Comparison of ENCODE assay signal across 7 cellular contexts in the genomic region with DNA sequence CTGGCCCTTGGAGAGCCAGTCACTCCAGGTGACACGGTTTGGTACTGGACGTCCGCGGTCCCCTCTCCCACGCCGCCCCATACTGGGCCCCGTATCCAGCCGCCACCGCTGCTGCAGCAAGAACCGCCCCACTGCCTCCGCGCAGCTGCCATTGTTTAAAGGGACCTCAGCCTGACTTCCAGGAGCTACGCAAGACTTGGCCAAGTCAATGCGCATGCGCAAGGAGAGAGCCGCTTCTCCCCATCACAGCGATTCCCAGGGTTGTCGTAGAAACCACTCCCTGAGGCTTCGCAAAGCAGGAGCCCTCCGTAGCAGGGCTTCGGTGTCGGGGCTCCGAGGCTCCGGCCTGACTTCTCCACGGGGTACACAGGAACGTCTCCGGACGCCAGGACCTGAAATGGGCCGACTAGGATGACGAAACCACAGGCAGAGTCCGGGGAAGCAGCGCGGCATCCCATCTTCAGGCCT.
DNase-seq lines count a peak whose midpoint lies in the region; ATAC-seq and TF ChIP-seq lines count a peak whose summit lies in the region.
"Not testable (repeated sequence)": the region's sequence is repeated elsewhere in the genome, so short reads cannot be mapped to it uniquely, and the experiment has no call there.

No MANE protein-coding gene starts in this region.

- ATAC-seq in body of pancreas (peak; percentile 42), Right ventricle myocardium superior (ENCODE audit: poor library complexity) (peak; percentile 78), left colon (peak; percentile 62), natural killer cell (peak in 2 of 3 donors; percentile 34 to 44), upper lobe of right lung (peak; percentile 40)

- 84 to 87% methylated on average over 8 to 21 of the region's 33 CpGs for WGBS in body of pancreas, 2 donors

- not testable (repeated sequence) for H3K27ac ChIP-seq in body of pancreas, upper lobe of right lung

- H3K4me3 ChIP-seq in body of pancreas, upper lobe of right lung: not testable (repeated sequence)

- H3K4me1 Mint-ChIP-seq in natural killer cell = not testable (repeated sequence)

- DNase-seq in NCI-H510A (lab: John Stamatoyannopoulos, UW) (peak; percentile 14), RPMI8226 (peak; percentile 55)
- not testable (repeated sequence) for DNase-seq in body of pancreas, Right ventricle myocardium superior, left colon, natural killer cell, upper lobe of right lung

- H3K27ac Mint-ChIP-seq in natural killer cell = not testable (repeated sequence)

- not testable (repeated sequence) for TF ChIP-seq CTCF in body of pancreas (IDR thresholded peaks at IDR 0.05); natural killer cell (IDR thresholded peaks at IDR 0.05); upper lobe of right lung (IDR thresholded peaks at IDR 0.05)

- not testable (repeated sequence) for H3K4me3 Mint-ChIP-seq in natural killer cell

- H3K27me3 ChIP-seq in body of pancreas, upper lobe of right lung: not testable (repeated sequence)

- not testable (repeated sequence) for H3K9me3 ChIP-seq in body of pancreas, upper lobe of right lung

- TF ChIP-seq POLR2A in body of pancreas (IDR thresholded peaks at IDR 0.05) = not testable (repeated sequence)

- not testable (repeated sequence) for H3K36me3 ChIP-seq in body of pancreas (replicated peaks in 1 of 2; ENCODE audit: insufficient read depth in 1 of 2, low read depth in 2 of 2); upper lobe of right lung

- peaks cover 12 to 17% of the 10 kb centered on the region in 2 donors for H3K9me3 Mint-ChIP-seq in natural killer cell

- intact Hi-C loops in body of pancreas (cut with DNase I); Right ventricle myocardium superior (cut with DNase I); left colon (cut with DNase I, micrococcal nuclease); natural killer cell (cut with micrococcal nuclease); upper lobe of right lung (cut with DNase I): not testable (repeated sequence)

- H3K4me1 ChIP-seq in body of pancreas, upper lobe of right lung: not testable (repeated sequence)

- H3K36me3 Mint-ChIP-seq in natural killer cell = not testable (repeated sequence)

- H3K27me3 Mint-ChIP-seq in natural killer cell (ENCODE audit: low read depth in 2 of 2) = not testable (repeated sequence)
